Comparison of ENCODE assay signal across 8 cellular contexts in the genomic region with DNA sequence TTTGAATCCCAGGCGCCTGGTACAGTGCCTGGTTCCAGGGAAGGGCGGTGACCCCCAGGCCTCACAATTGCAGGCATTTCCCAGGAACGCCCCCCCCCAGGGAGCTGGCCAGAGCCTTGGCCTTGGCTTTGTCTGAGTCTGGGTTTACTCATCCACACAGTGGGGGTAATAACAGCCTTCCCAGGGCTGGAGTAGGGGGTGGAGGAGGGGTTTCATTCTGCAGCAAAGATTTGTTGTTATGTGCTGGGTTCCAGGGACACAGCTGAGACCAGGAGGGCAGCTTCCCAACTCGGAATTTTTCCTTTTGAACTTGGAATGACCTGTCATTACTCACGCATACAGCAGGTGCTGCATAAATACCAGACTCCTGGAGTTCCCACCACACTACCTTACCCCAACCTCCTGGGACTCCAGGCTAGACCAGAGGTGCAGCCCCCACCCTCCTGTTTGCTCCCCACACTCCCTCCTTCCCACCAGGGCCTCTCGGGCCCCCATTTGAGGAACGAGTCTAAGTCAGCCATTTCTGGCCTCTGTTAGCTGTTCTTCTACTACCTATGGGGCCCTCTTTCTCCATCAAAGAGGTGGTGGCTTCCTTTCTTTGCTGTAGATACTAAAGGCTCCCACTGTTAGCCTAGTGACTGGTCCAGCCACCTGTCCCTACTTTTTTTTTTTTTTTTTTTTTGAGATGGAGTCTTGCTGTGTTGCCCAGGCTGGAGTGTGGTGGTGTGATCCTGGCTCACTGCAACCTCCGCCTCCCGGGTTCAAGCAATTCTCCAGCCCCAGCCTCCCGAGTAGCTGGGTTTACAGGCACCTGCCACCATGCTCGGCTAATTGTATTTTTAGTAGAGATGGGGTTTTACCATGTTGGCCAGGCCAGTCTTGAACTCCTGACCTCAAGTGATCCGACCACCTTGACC. TPM values are rescaled to one million over a fixed set of nuclear protein-coding genes. Genes with fewer than 3 reads are reported as not detected.
DNase-seq lines count a peak whose midpoint lies in the region; ATAC-seq and TF ChIP-seq lines count a peak whose summit lies in the region.

No MANE protein-coding gene starts in this region.

- ATAC-seq in naive thymus-derived CD4-positive, alpha-beta T cell, result peak; percentile 10
- ATAC-seq in GM19324 (IDR thresholded peaks at IDR 0.05; ENCODE audit: low FRiP score, unreplicated experiment), result no peak
- ATAC-seq in stimulated activated memory B cell treated with anti-CD40 and anti-IgM and Interleukin-4, amounts not matched to agents 10 μg/mL and 1 μg/mL and 100 μg/mL, for 72 hours, result no peak

- H3K27me3 Mint-ChIP-seq in IgD-negative memory B cell, result peaks cover 32% of the 10 kb centered on the region
- H3K27me3 Mint-ChIP-seq in naive thymus-derived CD4-positive, alpha-beta T cell, result peaks cover 0 to 28% (median 0%) of the 10 kb centered on the region in 5 donors
- H3K27me3 Mint-ChIP-seq in stimulated activated memory B cell treated with anti-CD40 and anti-IgM and Interleukin-4, amounts not matched to agents 10 μg/mL and 1 μg/mL and 100 μg/mL, for 72 hours, result peaks cover 50% of the 10 kb centered on the region

- peaks cover 39% of the 10 kb centered on the region for H3K4me1 ChIP-seq in BLaER1
- H3K4me1 ChIP-seq in naive thymus-derived CD4-positive, alpha-beta T cell (ENCODE audit: control insufficient read depth in 2 of 2, insufficient read depth in 2 of 2, low read length in 2 of 2), result peaks cover 11 to 18% of the 10 kb centered on the region in 2 donors

- peaks cover 21% of the 10 kb centered on the region for H4K20me1 ChIP-seq in BLaER1

- DNase-seq in choroid plexus epithelial cell (ENCODE audit: low read depth) (peak; percentile 77), DMS79 treated with DMSO at 0.1 percent for 48 hours (lab: John Stamatoyannopoulos, UW) (no peak), NCI-H1105 (lab: John Stamatoyannopoulos, UW) (no peak)
- DNase-seq in naive thymus-derived CD4-positive, alpha-beta T cell, result peak in 3 of 9 donors; percentile 12 to 21 (median 16)

- H3K9me3 ChIP-seq in BLaER1, result no peaks in the 10 kb centered on the region
- H3K9me3 ChIP-seq in naive thymus-derived CD4-positive, alpha-beta T cell (ENCODE audit: control insufficient read depth in 2 of 3, low read length in 3 of 3), result no peaks in the 10 kb centered on the region

- intact Hi-C loops in naive thymus-derived CD4-positive, alpha-beta T cell (cut with micrococcal nuclease), result loop anchor here in 1 of 2 donors (2.0 kb wide), 1 partner anchor 31 kb away; no protein-coding TSS in a partner anchor

- peaks cover 5% of the 10 kb centered on the region for H3K36me3 ChIP-seq in BLaER1
- H3K36me3 ChIP-seq in naive thymus-derived CD4-positive, alpha-beta T cell (ENCODE audit: control insufficient read depth in 2 of 3, insufficient read depth in 3 of 3, low read length in 3 of 3), result peaks cover 0 to 9% (median 0%) of the 10 kb centered on the region in 3 experiments

- no peak for TF ChIP-seq CTCF in choroid plexus epithelial cell (conservative IDR thresholded peaks at IDR 0.05; ENCODE audit: low read depth, low read length)

- H3K4me2 ChIP-seq in BLaER1, result peak overlapping the region; percentile 62

- peaks cover 3% of the 10 kb centered on the region for H3K36me3 Mint-ChIP-seq in IgD-negative memory B cell
- H3K36me3 Mint-ChIP-seq in naive thymus-derived CD4-positive, alpha-beta T cell, result peaks cover 0 to 11% (median 2%) of the 10 kb centered on the region in 5 donors
- no peaks in the 10 kb centered on the region for H3K36me3 Mint-ChIP-seq in stimulated activated memory B cell treated with anti-CD40 and anti-IgM and Interleukin-4, amounts not matched to agents 10 μg/mL and 1 μg/mL and 100 μg/mL, for 72 hours

- POLR2A ChIA-PET in naive thymus-derived CD4-positive, alpha-beta T cell (lab: Charles Lee), result interaction anchor here (0.7 to 1.6 kb wide), 3 partner anchors 29 to 98 kb away, joined by 4 to 9 read pairs (median 6); partner anchors contain the start of gene ZNF414

- H3K4me1 Mint-ChIP-seq in IgD-negative memory B cell, result peaks cover 6 to 15% (median 13%) of the 10 kb centered on the region in 3 donors
- H3K4me1 Mint-ChIP-seq in naive thymus-derived CD4-positive, alpha-beta T cell, result peaks cover 19 to 56% (median 46%) of the 10 kb centered on the region in 7 donors
- peaks cover 17% of the 10 kb centered on the region for H3K4me1 Mint-ChIP-seq in stimulated activated memory B cell treated with anti-CD40 and anti-IgM and Interleukin-4, amounts not matched to agents 10 μg/mL and 1 μg/mL and 100 μg/mL, for 72 hours

- H3K9ac ChIP-seq in BLaER1, result no peak overlapping the region

- peaks cover 0 to 2% (median 1%) of the 10 kb centered on the region in 3 donors for H3K9me3 Mint-ChIP-seq in IgD-negative memory B cell
- H3K9me3 Mint-ChIP-seq in naive thymus-derived CD4-positive, alpha-beta T cell, result peaks cover 0 to 3% (median 0%) of the 10 kb centered on the region in 11 donors
- no peaks in the 10 kb centered on the region for H3K9me3 Mint-ChIP-seq in stimulated activated memory B cell treated with anti-CD40 and anti-IgM and Interleukin-4, amounts not matched to agents 10 μg/mL and 1 μg/mL and 100 μg/mL, for 72 hours

- H3K4me3 ChIP-seq in BLaER1 (no peak overlapping the region), choroid plexus epithelial cell (ENCODE audit: low read depth, low read length) (no peak overlapping the region)
- no peak overlapping the region for H3K4me3 ChIP-seq in naive thymus-derived CD4-positive, alpha-beta T cell (ENCODE audit: low read length)

- H3K27ac ChIP-seq in BLaER1, result no peak overlapping the region
- peak overlapping the region; percentile 42 for H3K27ac ChIP-seq in naive thymus-derived CD4-positive, alpha-beta T cell (ENCODE audit: low read depth, low read length)

- CTCF ChIA-PET in naive thymus-derived CD4-positive, alpha-beta T cell (lab: Charles Lee), result interaction anchor here (0.7 to 3.2 kb wide), 3 partner anchors 19 to 213 kb away, joined by 3 to 12 read pairs (median 11); no protein-coding TSS in a partner anchor

- peak overlapping the region in 1 of 3 donors; percentile 53 for H3K27ac Mint-ChIP-seq in IgD-negative memory B cell
- H3K27ac Mint-ChIP-seq in naive thymus-derived CD4-positive, alpha-beta T cell, result peak overlapping the region; percentile 76 to 95 (median 90)
- H3K27ac Mint-ChIP-seq in stimulated activated memory B cell treated with anti-CD40 and anti-IgM and Interleukin-4, amounts not matched to agents 10 μg/mL and 1 μg/mL and 100 μg/mL, for 72 hours, result no peak overlapping the region

- no peaks in the 10 kb centered on the region for H3K27me3 ChIP-seq in BLaER1
- no peaks in the 10 kb centered on the region for H3K27me3 ChIP-seq in naive thymus-derived CD4-positive, alpha-beta T cell (ENCODE audit: control insufficient read depth in 2 of 2, insufficient read depth in 2 of 2, low read length in 2 of 2)

- H3K4me3 Mint-ChIP-seq in IgD-negative memory B cell, result peak overlapping the region in 3 of 4 donors; percentile 37 to 82 (median 62)
- H3K4me3 Mint-ChIP-seq in naive thymus-derived CD4-positive, alpha-beta T cell, result peak overlapping the region; percentile 55 to 89 (median 80)
- no peak overlapping the region for H3K4me3 Mint-ChIP-seq in stimulated activated memory B cell treated with anti-CD40 and anti-IgM and Interleukin-4, amounts not matched to agents 10 μg/mL and 1 μg/mL and 100 μg/mL, for 72 hours

RNA-seq across cellular contexts. Expression of gene ADAMTS10, which starts 1.6 kb away (rescaled TPM):
- polyA plus RNA-seq in IgD-negative memory B cell, result not detected
- 100 to 1,000 TPM in 1 of 5 experiments, 10 to 100 TPM in 3, 1 to 10 TPM in 1; 8.2 to 102 (median 88.9) TPM for total RNA-seq in naive thymus-derived CD4-positive, alpha-beta T cell
- 1 to 10 TPM; 1.5 to 3.4 TPM for polyA plus RNA-seq in naive thymus-derived CD4-positive, alpha-beta T cell

RNA-seq across cellular contexts. Expression of gene NFILZ, which starts 18.3 kb away (rescaled TPM):
- polyA plus RNA-seq in IgD-negative memory B cell, result not detected
- not detected for total RNA-seq in naive thymus-derived CD4-positive, alpha-beta T cell
- not detected for polyA plus RNA-seq in naive thymus-derived CD4-positive, alpha-beta T cell

RNA-seq across cellular contexts. Expression of gene MYO1F, which starts 34.9 kb away (rescaled TPM):
- polyA plus RNA-seq in IgD-negative memory B cell, result 40.9 TPM
- 100 to 1,000 TPM in 2 of 5 experiments, 10 to 100 TPM in 3; 25.5 to 472 (median 66.7) TPM for total RNA-seq in naive thymus-derived CD4-positive, alpha-beta T cell
- polyA plus RNA-seq in naive thymus-derived CD4-positive, alpha-beta T cell, result 1 to 10 TPM in 1 of 2 donors, under 1 TPM in 1; 0.83 to 1.0 TPM

Comparison
In these comparisons a context has a peak if more than half of its experiments do, and no peak if none do; other contexts are left out.
1. RNA of gene MYO1F, which starts 34.9 kb away (polyA plus RNA-seq): 40.9 TPM in IgD-negative memory B cell (single experiment); 0.83 to 1.0 TPM in naive thymus-derived CD4-positive, alpha-beta T cell; every median in the first group is over 10 times any median in the second.